Comparison of ENCODE assay signal across 1 cellular context in the genomic region with DNA sequence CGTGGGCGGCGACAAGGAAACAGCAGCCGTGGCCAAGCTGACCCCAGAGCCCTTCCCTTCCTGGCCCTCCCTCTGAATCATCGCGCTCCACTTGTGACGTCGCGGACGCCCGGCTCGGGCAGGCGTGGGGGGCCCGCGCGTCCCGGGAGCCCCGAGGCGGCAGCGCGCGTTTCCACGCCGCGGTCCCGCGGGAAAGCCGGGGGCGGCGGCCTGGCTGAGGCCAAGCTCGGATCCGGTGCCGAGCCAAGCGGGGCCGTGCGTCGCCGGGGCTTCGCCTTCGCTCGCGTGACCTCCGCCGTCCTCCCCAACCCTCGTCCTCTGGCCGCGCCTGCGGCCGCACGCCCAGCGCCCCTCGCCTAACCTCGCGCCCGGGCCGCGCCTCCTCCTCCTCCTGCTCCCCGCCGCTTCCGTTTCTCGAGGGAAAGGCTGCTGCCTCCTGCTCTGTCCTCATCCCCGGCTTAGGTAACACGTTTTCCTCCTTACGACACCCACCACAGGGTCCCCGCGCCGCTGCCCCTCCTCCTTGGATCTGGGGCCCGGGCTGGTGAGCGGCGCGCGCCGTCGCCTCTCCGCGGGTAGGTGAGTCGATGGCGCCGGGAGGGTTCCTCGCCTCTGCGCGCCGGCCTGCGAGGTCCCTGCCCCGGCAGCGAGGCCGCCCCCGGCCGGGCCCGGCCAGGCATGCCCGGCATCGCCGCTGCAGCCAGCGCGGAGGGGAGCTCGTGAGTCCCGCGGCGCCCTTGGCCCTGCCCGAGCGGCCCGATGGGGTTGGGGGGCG.
A peak's percentile ranks its signal among the peaks of the same experiment; 100 is the strongest.
TF ChIP-seq lines count a peak whose summit lies in the region.

Gene INPP1 (plus strand): TSS at position 90 of the 775 bp plus-strand sequence. CDS start 16,514 bp downstream, outside the sequence.

TF ChIP-seq in HEK293, 187 proteins besides CTCF, POLR2A, EP300 and RAD21 (continued from another document):
- TF ChIP-seq ZBTB44 (tag by site-specific recombination; IDR thresholded peaks at IDR 0.05): no peak
- TF ChIP-seq, protein P1, sequence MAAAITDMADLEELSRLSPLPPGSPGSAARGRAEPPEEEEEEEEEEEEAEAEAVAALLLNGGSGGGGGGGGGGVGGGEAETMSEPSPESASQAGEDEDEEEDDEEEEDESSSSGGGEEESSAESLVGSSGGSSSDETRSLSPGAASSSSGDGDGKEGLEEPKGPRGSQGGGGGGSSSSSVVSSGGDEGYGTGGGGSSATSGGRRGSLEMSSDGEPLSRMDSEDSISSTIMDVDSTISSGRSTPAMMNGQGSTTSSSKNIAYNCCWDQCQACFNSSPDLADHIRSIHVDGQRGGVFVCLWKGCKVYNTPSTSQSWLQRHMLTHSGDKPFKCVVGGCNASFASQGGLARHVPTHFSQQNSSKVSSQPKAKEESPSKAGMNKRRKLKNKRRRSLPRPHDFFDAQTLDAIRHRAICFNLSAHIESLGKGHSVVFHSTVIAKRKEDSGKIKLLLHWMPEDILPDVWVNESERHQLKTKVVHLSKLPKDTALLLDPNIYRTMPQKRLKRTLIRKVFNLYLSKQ (tag by site-specific recombination; IDR thresholded peaks at IDR 0.05; ENCODE audit: borderline replicate concordance): no peak
- no peak for TF ChIP-seq ZNF133 (tag by site-specific recombination; IDR thresholded peaks at IDR 0.05)
- TF ChIP-seq ZNF19 (tag by site-specific recombination; IDR thresholded peaks at IDR 0.05; ENCODE audit: low read depth): no peak
- no peak for TF ChIP-seq ZNF132 (tag by site-specific recombination; IDR thresholded peaks at IDR 0.05; ENCODE audit: borderline replicate concordance)
- no peak for TF ChIP-seq ZNF138 (tag by site-specific recombination; IDR thresholded peaks at IDR 0.05; ENCODE audit: borderline replicate concordance)
- TF ChIP-seq SETDB1 (IDR thresholded peaks at IDR 0.05; ENCODE audit: insufficient read length, low read length): no peak
- TF ChIP-seq ZNF629 (tag by site-specific recombination; IDR thresholded peaks at IDR 0.05): 0 out of 2 replicates have a peak, but pooled peaks have one; percentile 20
- TF ChIP-seq ZNF335 (tag by site-specific recombination; conservative IDR thresholded peaks at IDR 0.05): peak; percentile 66; the same call in 1 of the 2 replicates
- no peak for TF ChIP-seq ZNF560 (tag by site-specific recombination; IDR thresholded peaks at IDR 0.05; ENCODE audit: borderline replicate concordance)
- no peak for TF ChIP-seq ZNF423 (tag by site-specific recombination; IDR thresholded peaks at IDR 0.05)
- TF ChIP-seq ZNF391 (tag by site-specific recombination; IDR thresholded peaks at IDR 0.05; ENCODE audit: borderline replicate concordance, low read depth): no peak
- TF ChIP-seq ZNF174 (tag by site-specific recombination; IDR thresholded peaks at IDR 0.05): no peak
- no peak for TF ChIP-seq ZNF266 (tag by site-specific recombination; IDR thresholded peaks at IDR 0.05; ENCODE audit: low read depth)
- TF ChIP-seq ZNF785 (tag by site-specific recombination; IDR thresholded peaks at IDR 0.05): peak; percentile 43; the same call in 1 of the 2 replicates
- peak; percentile 22; the same call in 1 of the 2 replicates for TF ChIP-seq ZFP37 (tag by site-specific recombination; IDR thresholded peaks at IDR 0.05)
- no peak for TF ChIP-seq ZFP3 (tag by site-specific recombination; IDR thresholded peaks at IDR 0.05; ENCODE audit: low read depth)
- no peak for TF ChIP-seq ZNF580 (tag by site-specific recombination; IDR thresholded peaks at IDR 0.05)
- TF ChIP-seq, protein P2, sequence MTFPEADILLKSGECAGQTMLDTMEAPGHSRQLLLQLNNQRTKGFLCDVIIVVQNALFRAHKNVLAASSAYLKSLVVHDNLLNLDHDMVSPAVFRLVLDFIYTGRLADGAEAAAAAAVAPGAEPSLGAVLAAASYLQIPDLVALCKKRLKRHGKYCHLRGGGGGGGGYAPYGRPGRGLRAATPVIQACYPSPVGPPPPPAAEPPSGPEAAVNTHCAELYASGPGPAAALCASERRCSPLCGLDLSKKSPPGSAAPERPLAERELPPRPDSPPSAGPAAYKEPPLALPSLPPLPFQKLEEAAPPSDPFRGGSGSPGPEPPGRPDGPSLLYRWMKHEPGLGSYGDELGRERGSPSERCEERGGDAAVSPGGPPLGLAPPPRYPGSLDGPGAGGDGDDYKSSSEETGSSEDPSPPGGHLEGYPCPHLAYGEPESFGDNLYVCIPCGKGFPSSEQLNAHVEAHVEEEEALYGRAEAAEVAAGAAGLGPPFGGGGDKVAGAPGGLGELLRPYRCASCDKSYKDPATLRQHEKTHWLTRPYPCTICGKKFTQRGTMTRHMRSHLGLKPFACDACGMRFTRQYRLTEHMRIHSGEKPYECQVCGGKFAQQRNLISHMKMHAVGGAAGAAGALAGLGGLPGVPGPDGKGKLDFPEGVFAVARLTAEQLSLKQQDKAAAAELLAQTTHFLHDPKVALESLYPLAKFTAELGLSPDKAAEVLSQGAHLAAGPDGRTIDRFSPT (tag by site-specific recombination; IDR thresholded peaks at IDR 0.05): no peak
- peak; percentile 52 for TF ChIP-seq ZNF341 (tag by site-specific recombination; IDR thresholded peaks at IDR 0.05; ENCODE audit: low read depth)
- TF ChIP-seq ZBTB1 (tag by site-specific recombination; IDR thresholded peaks at IDR 0.05): no peak
- TF ChIP-seq ZNF677 (tag by site-specific recombination; IDR thresholded peaks at IDR 0.05): 0 out of 2 replicates have a peak, but pooled peaks have one; percentile 10
- TF ChIP-seq ZNF624 (tag by site-specific recombination; IDR thresholded peaks at IDR 0.05): no peak
- TF ChIP-seq, protein P3, sequence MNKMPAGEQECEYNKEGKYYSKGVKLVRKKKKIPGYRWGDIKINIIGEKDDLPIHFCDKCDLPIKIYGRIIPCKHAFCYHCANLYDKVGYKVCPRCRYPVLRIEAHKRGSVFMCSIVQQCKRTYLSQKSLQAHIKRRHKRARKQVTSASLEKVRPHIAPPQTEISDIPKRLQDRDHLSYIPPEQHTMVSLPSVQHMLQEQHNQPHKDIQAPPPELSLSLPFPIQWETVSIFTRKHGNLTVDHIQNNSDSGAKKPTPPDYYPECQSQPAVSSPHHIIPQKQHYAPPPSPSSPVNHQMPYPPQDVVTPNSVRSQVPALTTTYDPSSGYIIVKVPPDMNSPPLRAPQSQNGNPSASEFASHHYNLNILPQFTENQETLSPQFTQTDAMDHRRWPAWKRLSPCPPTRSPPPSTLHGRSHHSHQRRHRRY (tag by site-specific recombination; IDR thresholded peaks at IDR 0.05): no peak
- TF ChIP-seq ZNF24 (tag by site-specific recombination; IDR thresholded peaks at IDR 0.05): no peak
- no peak for TF ChIP-seq ZNF175 (tag by site-specific recombination; IDR thresholded peaks at IDR 0.05)
- TF ChIP-seq ZNF350 (tag by site-specific recombination; IDR thresholded peaks at IDR 0.05): no peak
- peak; percentile 55; the same call in 1 of the 2 replicates for TF ChIP-seq ZSCAN30 (tag by site-specific recombination; IDR thresholded peaks at IDR 0.05)
- no peak for TF ChIP-seq ZNF704 (tag by site-specific recombination; IDR thresholded peaks at IDR 0.05)
